In the genomic region with DNA sequence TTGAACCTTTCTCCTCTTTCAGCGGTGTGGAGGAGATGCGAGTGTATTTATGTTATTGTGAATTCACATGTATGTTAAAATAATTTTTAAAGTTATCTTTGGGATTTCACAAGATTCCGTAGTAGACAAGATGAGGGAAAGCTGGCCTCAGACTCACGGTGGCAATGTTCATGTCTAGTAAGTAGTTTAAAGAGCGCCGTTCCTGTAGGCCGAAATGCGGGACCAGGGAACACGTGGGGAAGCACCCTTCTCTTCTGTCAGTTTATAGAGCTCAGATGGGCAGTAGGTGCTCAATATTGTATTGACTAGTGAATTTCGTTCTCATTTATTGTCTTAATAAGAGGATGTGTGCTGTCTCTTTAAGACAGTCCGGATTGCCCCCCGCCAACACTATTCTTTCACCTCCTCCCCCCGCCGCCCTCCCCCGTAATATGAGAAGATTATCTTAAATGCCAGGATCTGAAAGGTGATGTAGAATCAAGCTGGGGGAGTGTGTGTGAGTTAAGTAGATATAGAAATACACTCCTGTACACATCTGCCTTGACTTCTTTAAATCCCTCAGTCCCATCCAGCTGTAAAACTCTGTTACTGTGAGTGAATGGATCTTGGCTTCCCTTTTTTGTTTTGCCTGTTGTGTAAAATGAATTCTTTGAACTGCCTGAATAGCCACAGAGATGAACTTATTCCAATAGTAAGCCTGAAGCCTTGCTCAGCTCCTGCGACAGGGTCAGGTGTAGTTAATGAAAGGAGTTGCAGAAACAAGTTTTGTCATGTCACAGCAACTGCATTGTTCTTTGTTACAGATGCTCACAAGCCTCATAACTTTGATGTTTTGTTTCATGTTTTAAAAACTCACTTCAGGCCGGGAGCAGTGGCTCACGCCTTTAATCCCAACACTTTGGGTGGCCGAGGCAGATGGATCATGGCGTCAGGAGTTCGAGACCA, we compare ENCODE assay signal across 7 cellular contexts. TPM values are rescaled to one million over a fixed set of nuclear protein-coding genes. Genes with fewer than 3 reads are reported as not detected.
DNase-seq lines count a peak whose midpoint lies in the region; ATAC-seq and TF ChIP-seq lines count a peak whose summit lies in the region.

No MANE protein-coding gene starts in this region.

- H3K9me2 ChIP-seq in GM23338 (ENCODE audit: insufficient read depth) (no peaks in the 10 kb centered on the region), OCI-LY7 (ENCODE audit: insufficient read depth, low read length) (no peaks in the 10 kb centered on the region)

- TSS peak; percentile 77 for BruUV-seq in OCI-LY7 (replicated peaks; lab: Mats Ljungman, UMichigan)

- WGBS in ovary, 3 donors, result 24 to 32% (median 26%) methylated on average over 21 of the region's 21 CpGs

- peaks cover 4% of the 10 kb centered on the region; the same call in 1 of the 2 replicates for H3K4me1 ChIP-seq in GM23338 (ENCODE audit: insufficient read depth)
- peaks cover 11% of the 10 kb centered on the region for H3K4me1 ChIP-seq in OCI-LY7 (ENCODE audit: insufficient read depth, low read length, poor library complexity, severe bottlenecking)
- peaks cover 6% of the 10 kb centered on the region for H3K4me1 ChIP-seq in ovary (ENCODE audit: insufficient read depth)

- H3K27me3 ChIP-seq in GM23338 (ENCODE audit: insufficient read depth) (no peaks in the 10 kb centered on the region), ovary (no peaks in the 10 kb centered on the region)

- DNase-seq in GM23338 (ENCODE audit: low spot score), result no peak
- no peak for DNase-seq in OCI-LY7 (ENCODE audit: low spot score)
- DNase-seq in epithelial cell of prostate (ENCODE audit: low read depth, low spot score), result no peak
- no peak for DNase-seq in ovary
- DNase-seq in hippocampal formation (lab: John Stamatoyannopoulos, UW), result no peak
- DNase-seq in SW480 (ENCODE audit: low spot score), result no peak

- H3K4me1 Mint-ChIP-seq in GM23338, result peaks cover 10% of the 10 kb centered on the region

- peaks cover 19% of the 10 kb centered on the region for H3K27me3 Mint-ChIP-seq in GM23338 (ENCODE audit: insufficient read depth, low read depth, poor library complexity)

- H3F3A ChIP-seq in GM23338 (replicated peaks; ENCODE audit: low read depth), result 0 out of 2 replicates have a peak, but pooled peaks cover 13% of the 10 kb centered on the region

- H3K27ac Mint-ChIP-seq in GM23338, result peak overlapping the region; percentile 97

- peaks cover 59% of the 10 kb centered on the region for H3K79me2 ChIP-seq in GM23338 (replicated peaks; ENCODE audit: insufficient read depth)
- H3K79me2 ChIP-seq in OCI-LY7 (ENCODE audit: insufficient read depth, low read depth, low read length), result peaks cover 24% of the 10 kb centered on the region

- H3K27ac ChIP-seq in GM23338 (ENCODE audit: low read depth), result no peak overlapping the region
- H3K27ac ChIP-seq in OCI-LY7 (ENCODE audit: low read depth, low read length, poor library complexity, severe bottlenecking), result no peak overlapping the region
- peak overlapping the region; percentile 83 for H3K27ac ChIP-seq in epithelial cell of prostate
- peak overlapping the region; percentile 40 to 52 for H3K27ac ChIP-seq in ovary

- peaks cover 8% of the 10 kb centered on the region; the same call in 2 of the 3 replicates for H3K9me3 Mint-ChIP-seq in GM23338

- H3K36me3 ChIP-seq in GM23338 (ENCODE audit: insufficient read depth) (no peaks in the 10 kb centered on the region), OCI-LY7 (ENCODE audit: insufficient read depth, low read length) (no peaks in the 10 kb centered on the region), ovary (no peaks in the 10 kb centered on the region)

- peak overlapping the region; percentile 99 for H3K4me2 ChIP-seq in GM23338
- H3K4me2 ChIP-seq in OCI-LY7 (ENCODE audit: low read length), result peak overlapping the region; percentile 95

- no peak for TF ChIP-seq CTCF in GM23338 (conservative IDR thresholded peaks at IDR 0.05; ENCODE audit: low read depth in 2 of 2)
- no peak for TF ChIP-seq CTCF in OCI-LY7 (conservative IDR thresholded peaks at IDR 0.05; ENCODE audit: low read length)
- TF ChIP-seq CTCF in ovary (IDR thresholded peaks at IDR 0.05), result no peak

- POLR2A ChIA-PET in OCI-LY7 (lab: Charles Lee), result interaction anchor here (0.6 kb wide), 1 partner anchor 153 kb away, joined by 5 read pairs; no protein-coding TSS in a partner anchor

- CTCF ChIA-PET in OCI-LY7 (lab: Charles Lee; ENCODE audit: unreplicated experiment), result no interaction called here

- no peak for TF ChIP-seq POLR2A in ovary (IDR thresholded peaks at IDR 0.05)

- peaks cover 11% of the 10 kb centered on the region for H4K20me1 ChIP-seq in GM23338 (replicated peaks; ENCODE audit: insufficient read depth)
- H4K20me1 ChIP-seq in OCI-LY7 (ENCODE audit: insufficient read depth, low read length), result peaks cover 4% of the 10 kb centered on the region; the same call in 1 of the 2 replicates

- H3K4me3 Mint-ChIP-seq in GM23338, result peak overlapping the region; percentile 97

- no peak for ATAC-seq in GM23338
- ATAC-seq in GM19455 (IDR thresholded peaks at IDR 0.05; ENCODE audit: unreplicated experiment), result no peak

- H3K9me3 ChIP-seq in OCI-LY7 (ENCODE audit: low read length) (no peaks in the 10 kb centered on the region), ovary (no peaks in the 10 kb centered on the region)

- TF ChIP-seq EP300 in ovary (IDR thresholded peaks at IDR 0.05), result no peak

- H3K36me3 Mint-ChIP-seq in GM23338 (ENCODE audit: low read depth), result peaks cover 8% of the 10 kb centered on the region; the same call in 2 of the 3 replicates

- H3K4me3 ChIP-seq in GM23338, result peak overlapping the region; percentile 90
- H3K4me3 ChIP-seq in OCI-LY7 (ENCODE audit: low read depth, low read length, poor library complexity, severe bottlenecking), result peak overlapping the region; percentile 90
- peak overlapping the region; percentile 95 for H3K4me3 ChIP-seq in ovary

- H2AFZ ChIP-seq in GM23338, result peak overlapping the region; percentile 47; the same call in 1 of the 2 replicates
- no peak overlapping the region for H2AFZ ChIP-seq in OCI-LY7 (ENCODE audit: low read length)

- intact Hi-C loops in OCI-LY7 (cut with micrococcal nuclease; ENCODE audit: unreplicated experiment), result loop anchor here (5.0 kb wide), 1 partner anchor 94 kb away; no protein-coding TSS in a partner anchor
- intact Hi-C loops in ovary (cut with DNase I), result no loop called here

TF ChIP-seq in GM23338, 12 proteins besides CTCF, POLR2A, EP300 and RAD21 (continues in another document):
- TF ChIP-seq POLR2AphosphoS5 (IDR thresholded peaks at IDR 0.05; ENCODE audit: low read depth), result no peak

RNA-seq across cellular contexts. Expression of a gene that starts 1.2 kb away (rescaled TPM):
- total RNA-seq in GM23338 (2014; rRNA removed; shearing (Covaris generic)), result 97.8 and 107 TPM in 2 replicates
- polyA plus RNA-seq in GM23338 (2016; fragmentation: Nextera tagmentation; extraction: Ambion mirVana) (34.5 and 36.5 TPM in 2 replicates), ovary (100 to 1,000 TPM; 110 to 212 TPM)
- 9.3 and 12.2 TPM in 2 replicates for total RNA-seq in OCI-LY7 (2014; rRNA removed; shearing (Covaris generic))
- total RNA-seq in OCI-LY7 (2022) (22.4 and 24.6 TPM in 2 replicates), ovary (100 to 1,000 TPM in 6 of 7 donors, 10 to 100 TPM in 1; 51.7 to 167 (median 144) TPM)

Comparison
In these comparisons a context has a peak if more than half of its experiments do, and no peak if none do; other contexts are left out.
1. H3K27ac ChIP-seq: peak in epithelial cell of prostate (single experiment) and ovary (2 of 2); none in GM23338 (single experiment) and OCI-LY7 (single experiment).
2. Peak in every context shown above with its lines, with median percentiles within 50 percentile points of each other: H3K4me3 ChIP-seq.